ENCODE assay signal across 1 cellular context in the genomic region with DNA sequence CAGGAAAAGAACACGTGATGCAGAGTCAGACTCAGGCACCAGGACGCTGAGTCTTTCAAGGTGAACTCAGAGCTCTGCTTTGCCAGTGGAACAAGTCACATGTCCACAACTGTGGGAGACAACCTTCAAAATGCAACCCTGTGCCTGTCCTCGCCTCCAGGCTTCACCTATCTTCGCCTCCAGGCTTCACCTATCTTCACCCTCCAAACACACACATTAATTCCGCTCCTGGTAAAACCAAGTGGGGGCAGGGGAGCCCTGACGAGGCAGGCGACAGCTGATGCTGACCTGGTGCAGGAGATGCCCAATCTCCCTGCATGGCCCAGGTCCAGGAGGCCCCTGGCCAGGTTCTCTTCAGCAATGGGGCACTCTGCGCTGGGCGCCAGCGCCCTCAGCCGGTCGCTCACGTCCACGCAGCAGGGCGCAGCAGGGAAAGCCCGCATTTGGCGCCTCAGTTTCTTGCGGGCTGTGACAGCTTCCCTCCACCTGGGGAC.
A peak's percentile ranks its signal among the peaks of the same experiment; 100 is the strongest.
TF ChIP-seq lines count a peak whose summit lies in the region.

No MANE protein-coding gene starts in this region.

TF ChIP-seq in K562, 482 proteins besides CTCF, POLR2A, EP300 and RAD21:
- TF ChIP-seq, protein P1, sequence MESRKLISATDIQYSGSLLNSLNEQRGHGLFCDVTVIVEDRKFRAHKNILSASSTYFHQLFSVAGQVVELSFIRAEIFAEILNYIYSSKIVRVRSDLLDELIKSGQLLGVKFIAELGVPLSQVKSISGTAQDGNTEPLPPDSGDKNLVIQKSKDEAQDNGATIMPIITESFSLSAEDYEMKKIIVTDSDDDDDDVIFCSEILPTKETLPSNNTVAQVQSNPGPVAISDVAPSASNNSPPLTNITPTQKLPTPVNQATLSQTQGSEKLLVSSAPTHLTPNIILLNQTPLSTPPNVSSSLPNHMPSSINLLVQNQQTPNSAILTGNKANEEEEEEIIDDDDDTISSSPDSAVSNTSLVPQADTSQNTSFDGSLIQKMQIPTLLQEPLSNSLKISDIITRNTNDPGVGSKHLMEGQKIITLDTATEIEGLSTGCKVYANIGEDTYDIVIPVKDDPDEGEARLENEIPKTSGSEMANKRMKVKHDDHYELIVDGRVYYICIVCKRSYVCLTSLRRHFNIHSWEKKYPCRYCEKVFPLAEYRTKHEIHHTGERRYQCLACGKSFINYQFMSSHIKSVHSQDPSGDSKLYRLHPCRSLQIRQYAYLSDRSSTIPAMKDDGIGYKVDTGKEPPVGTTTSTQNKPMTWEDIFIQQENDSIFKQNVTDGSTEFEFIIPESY (CRISPR knock-in tag; IDR thresholded peaks at IDR 0.05): peak; percentile 54
- TF ChIP-seq ZNF830 (CRISPR knock-in tag; IDR thresholded peaks at IDR 0.05): no peak
